Comparison of ENCODE assay signal across 23 cellular contexts in genomic region chr11:13375798-13376197, GRCh38.
"Had no signal": no experiment of that assay in that cellular context is flagged by ENCODE, and none has a peak within 500 bp of the region (broad histone marks: within the 10 kb centered on the region; RNA-seq: fewer than 3 reads in every experiment).

No MANE protein-coding gene starts in this region.

- H3K4me1 ChIP-seq: esophagus muscularis mucosa, parathyroid adenoma, psoas muscle, right atrium auricular region, stomach, thyroid gland had no signal

- H3K9me3 ChIP-seq: esophagus muscularis mucosa, psoas muscle, right atrium auricular region, stomach, thyroid gland had no signal

- DNase-seq: activated CD4-positive, alpha-beta T cell treated with anti-CD3 and anti-CD28 coated beads for 1 hour; activated CD4-positive, alpha-beta T cell treated with anti-CD3 and anti-CD28 coated beads, Interleukin-2, amount 50 U/mL, for 1 hour; activated gamma-delta T cell; activated naive CD4-positive, alpha-beta T cell treated with anti-CD3 and anti-CD28 coated beads, Interleukin-2, amount 10 ng/mL, durations not matched to agents 7 days and 5 days; activated naive CD8-positive, alpha-beta T cell treated with anti-CD3 and anti-CD28 coated beads, Interleukin-2, amount 10 ng/mL, durations not matched to agents 7 days and 5 days; brain microvascular endothelial cell; endodermal cell; kidney glomerular epithelial cell; left ventricle myocardium superior; mammary epithelial cell; naive thymus-derived CD8-positive, alpha-beta T cell; occipital lobe; psoas muscle; stimulated activated CD4-positive, alpha-beta T cell treated with anti-CD3 and anti-CD28 coated beads, Interleukin-12 subunit alpha, Interleukin-12 subunit beta, amount 100 ng/mL, for 4 hours; stimulated activated CD4-positive, alpha-beta T cell treated with anti-CD3 and anti-CD28 coated beads, Interleukin-4, amount 100 ng/mL, for 1 hour; stomach; T-helper 17 cell; thyroid gland had no signal

- H3K4me3 ChIP-seq: esophagus muscularis mucosa, psoas muscle, right atrium auricular region, stomach, thyroid gland had no signal

- ATAC-seq: left ventricle myocardium superior; naive thymus-derived CD8-positive, alpha-beta T cell; SK-N-SH treated with all-trans-retinoic acid at 6 μM for 48 hours; T-helper 17 cell; WTC11 had no signal
